In genomic region chr17:21163101-21163500, GRCh38 we compare ENCODE assay signal across 25 cellular contexts. TPM values are rescaled to one million over a fixed set of nuclear protein-coding genes. Genes with fewer than 3 reads are reported as not detected.
A peak's percentile ranks its signal among the peaks of the same experiment; 100 is the strongest.
DNase-seq lines count a peak whose midpoint lies in the region; ATAC-seq and TF ChIP-seq lines count a peak whose summit lies in the region.
"Had no signal": no experiment of that assay in that cellular context is flagged by ENCODE, and none has a peak within 500 bp of the region (broad histone marks: within the 10 kb centered on the region; RNA-seq: fewer than 3 reads in every experiment).

No MANE protein-coding gene starts in this region.

- no peaks in the 10 kb centered on the region for H3K9me3 ChIP-seq in heart right ventricle
- no peaks in the 10 kb centered on the region for H3K9me3 ChIP-seq in osteoblast (ENCODE audit: low read depth, low read length)
- no peaks in the 10 kb centered on the region for H3K9me3 ChIP-seq in spleen
- H3K9me3 ChIP-seq: right lobe of liver had no signal

- DNase-seq in heart right ventricle (no peak), left ventricle myocardium superior (no peak), fibroblast of the aortic adventitia (ENCODE audit: low read depth) (peak; percentile 12), osteoblast (ENCODE audit: insufficient read length, low spot score, missing footprints) (no peak), GM20000 (ENCODE audit: low spot score) (no peak), kidney glomerular epithelial cell (lab: John Stamatoyannopoulos, UW) (no peak), spleen (no peak)
- DNase-seq: 8988T; activated CD4-positive, alpha-beta T cell treated with anti-CD3 and anti-CD28 coated beads, Interleukin-2, amount 10 ng/mL, durations not matched to agents 24 days and 14 days; activated naive CD8-positive, alpha-beta T cell treated with anti-CD3 and anti-CD28 coated beads, Interleukin-2, amount 50 U/mL, for 24 hours; activated T-cell treated with anti-CD3 and anti-CD28 coated beads, Interleukin-2, amount 50 U/mL, for 4 hours; AML-193; CD4-positive, alpha-beta T cell; effector CD4-positive, alpha-beta T cell; erythroblast; foreskin melanocyte; hippocampal formation; Karpas-422; NCI-H146; posterior cingulate gyrus; right lobe of liver; stimulated activated naive CD4-positive, alpha-beta T cell had no signal

- no peak for TF ChIP-seq CTCF in heart right ventricle (IDR thresholded peaks at IDR 0.05)
- no peak for TF ChIP-seq CTCF in fibroblast of the aortic adventitia (IDR thresholded peaks at IDR 0.05; ENCODE audit: insufficient read depth, low read length)
- TF ChIP-seq CTCF in osteoblast (IDR thresholded peaks at IDR 0.05; ENCODE audit: extremely low read depth, low read depth, low read length), result peak; percentile 17
- no peak for TF ChIP-seq CTCF in GM20000 (IDR thresholded peaks at IDR 0.05; ENCODE audit: extremely low read depth, missing control alignments)
- no peak for TF ChIP-seq CTCF in spleen (IDR thresholded peaks at IDR 0.05 in 8 of 11, conservative IDR thresholded peaks at IDR 0.05 in 3 of 11)

- ATAC-seq in heart right ventricle (no peak), left ventricle myocardium superior (no peak), HG03135 (IDR thresholded peaks at IDR 0.05; ENCODE audit: unreplicated experiment) (no peak)
- ATAC-seq: activated naive CD8-positive, alpha-beta T cell treated with anti-CD3 and anti-CD28 coated beads, Interleukin-2, amount 50 U/mL, for 24 hours; activated T-cell treated with anti-CD3 and anti-CD28 coated beads, Interleukin-2, amount 50 U/mL, for 4 hours had no signal

- no peak for TF ChIP-seq POLR2A in spleen (IDR thresholded peaks at IDR 0.05)

- H3K4me3 ChIP-seq in heart right ventricle (no peak overlapping the region), fibroblast of the aortic adventitia (ENCODE audit: low read depth, low read length) (no peak overlapping the region), osteoblast (ENCODE audit: insufficient read depth, low read length) (no peak overlapping the region), spleen (no peak overlapping the region)
- H3K4me3 ChIP-seq: right lobe of liver, SK-N-MC had no signal

- 95 to 97% methylated on average over 6 of the region's 6 CpGs for WGBS in heart right ventricle, 2 donors
- 88 to 98% (median 95%) methylated on average over 6 of the region's 6 CpGs for WGBS in spleen, 5 donors

- intact Hi-C loops in heart right ventricle (cut with DNase I) (loop anchor here in 1 of 10 donors (10.0 kb wide), 1 partner anchor 52 kb away; the partner anchor contains the start of gene TMEM11), left ventricle myocardium superior (cut with micrococcal nuclease) (no loop called here), spleen (cut with DNase I; ENCODE audit: low total_unique reads) (no loop called here)

- peak overlapping the region in 7 of 10 donors; percentile 13 to 74 (median 60) for H3K27ac ChIP-seq in heart right ventricle
- peak overlapping the region; percentile 93 for H3K27ac ChIP-seq in osteoblast (ENCODE audit: low read depth, low read length)
- peak overlapping the region in 3 of 8 donors; percentile 52 to 63 (median 54) for H3K27ac ChIP-seq in spleen
- H3K27ac ChIP-seq: RWPE1, SK-N-MC had no signal

- no peaks in the 10 kb centered on the region for H3K27me3 ChIP-seq in heart right ventricle
- H3K27me3 ChIP-seq in osteoblast (ENCODE audit: insufficient read depth, low read length), result no peaks in the 10 kb centered on the region
- no peaks in the 10 kb centered on the region for H3K27me3 ChIP-seq in spleen (replicated peaks in 1 of 7)
- H3K27me3 ChIP-seq: right lobe of liver had no signal

- H3K4me2 ChIP-seq in osteoblast (ENCODE audit: insufficient read depth, low read length), result no peak overlapping the region

- H3K79me2 ChIP-seq in osteoblast (ENCODE audit: insufficient read depth, low read length), result peaks cover 9% of the 10 kb centered on the region

- H4K20me1 ChIP-seq in osteoblast (ENCODE audit: insufficient read depth, low read length), result no peaks in the 10 kb centered on the region

- H3K4me1 ChIP-seq in heart right ventricle, result peaks cover 7 to 60% (median 41%) of the 10 kb centered on the region in 9 donors
- H3K4me1 ChIP-seq in osteoblast (ENCODE audit: insufficient read depth, low read length), result peaks cover 41% of the 10 kb centered on the region
- H3K4me1 ChIP-seq in spleen, result peaks cover 3 to 64% (median 16%) of the 10 kb centered on the region in 6 donors

- no peak overlapping the region for H2AFZ ChIP-seq in osteoblast (ENCODE audit: low read length)

- no peaks in the 10 kb centered on the region for H3K36me3 ChIP-seq in heart right ventricle
- no peaks in the 10 kb centered on the region for H3K36me3 ChIP-seq in osteoblast (ENCODE audit: insufficient read depth, low read length)
- H3K36me3 ChIP-seq in spleen, result peaks cover 0 to 11% (median 0%) of the 10 kb centered on the region in 6 donors
- H3K36me3 ChIP-seq: right lobe of liver had no signal

RNA-seq across cellular contexts. Expression of gene DHRS7B, which starts 36.3 kb away (rescaled TPM):
- total RNA-seq in heart right ventricle (10 to 100 TPM; 17.1 to 48.0 (median 26.0) TPM), left ventricle myocardium superior (18.6 TPM), fibroblast of the aortic adventitia (ENCODE audit: low replicate concordance) (12.7 and 15.6 TPM in 2 replicates), osteoblast (15.2 and 19.4 TPM in 2 replicates), spleen (10 to 100 TPM; 13.3 to 31.3 (median 19.7) TPM)
- polyA plus RNA-seq in heart right ventricle (10 to 100 TPM; 48.6 TPM), spleen (10 to 100 TPM; 13.6 to 18.4 (median 16.7) TPM)

RNA-seq across cellular contexts. Expression of gene TMEM11, which starts 50.9 kb away (rescaled TPM):
- total RNA-seq in heart right ventricle (10 to 100 TPM; 20.8 to 37.2 (median 27.6) TPM), left ventricle myocardium superior (31.5 TPM), fibroblast of the aortic adventitia (ENCODE audit: low replicate concordance) (5.0 and 17.5 TPM in 2 replicates), osteoblast (12.1 and 18.1 TPM in 2 replicates), spleen (10 to 100 TPM; 17.9 to 25.0 (median 19.9) TPM)
- polyA plus RNA-seq in heart right ventricle (10 to 100 TPM; 50.8 to 54.1 TPM), spleen (10 to 100 TPM; 14.2 to 22.6 (median 20.7) TPM)
